In genomic region chr5:95940758-95941682, GRCh38 we compare ENCODE assay signal across 15 cellular contexts. TPM values are rescaled to one million over a fixed set of nuclear protein-coding genes. Genes with fewer than 3 reads are reported as not detected.
A peak's percentile ranks its signal among the peaks of the same experiment; 100 is the strongest.
DNase-seq lines count a peak whose midpoint lies in the region; ATAC-seq, FAIRE-seq and TF ChIP-seq lines count a peak whose summit lies in the region.
"Had no signal": no experiment of that assay in that cellular context is flagged by ENCODE, and none has a peak within 500 bp of the region (broad histone marks: within the 10 kb centered on the region; RNA-seq: fewer than 3 reads in every experiment).

No MANE protein-coding gene starts in this region.

- H3K9me1 ChIP-seq in K562 (ENCODE audit: control insufficient read depth, insufficient read depth, low read length): no peaks in the 10 kb centered on the region

- H3K27me3 ChIP-seq in HUES6 (ENCODE audit: control insufficient read depth, insufficient read depth, low read length) (no peaks in the 10 kb centered on the region), K562 (ENCODE audit: control insufficient read depth in 2 of 2, insufficient read depth in 2 of 2, low read length in 2 of 2) (no peaks in the 10 kb centered on the region)

- H3K4me2 ChIP-seq in K562 (ENCODE audit: insufficient read depth, low read length): no peak overlapping the region

- H3K36me3 ChIP-seq in HUES6 (ENCODE audit: control insufficient read depth, insufficient read depth, low read length): no peaks in the 10 kb centered on the region
- no peaks in the 10 kb centered on the region for H3K36me3 ChIP-seq in K562 (ENCODE audit: control insufficient read depth, insufficient read depth, low read length)

- H3K9ac ChIP-seq in HUES6 (ENCODE audit: low read length) (no peak overlapping the region), K562 (ENCODE audit: insufficient read depth in 1 of 2, low read depth in 2 of 2, low read length in 2 of 2) (no peak overlapping the region)

- ATAC-seq in K562 (peak; percentile 65), sciatic nerve (peak; percentile 68), GM19395 (IDR thresholded peaks at IDR 0.05; ENCODE audit: unreplicated experiment) (no peak), HG02840 (IDR thresholded peaks at IDR 0.05; ENCODE audit: low FRiP score, unreplicated experiment) (no peak)
- ATAC-seq: esophagus mucosa had no signal

- H3K9me3 ChIP-seq in HUES6 (ENCODE audit: control insufficient read depth, insufficient read depth, low read depth, low read length) (no peaks in the 10 kb centered on the region), K562 (replicated peaks; ENCODE audit: control insufficient read depth, insufficient read depth, low read depth, low read length) (no peaks in the 10 kb centered on the region)

- 17% methylated on average over 3 of the region's 3 CpGs for WGBS in K562 (ENCODE audit: insufficient coverage, low coverage, missing lambda C conversion rate)

- no peak for TF ChIP-seq EP300 in K562 (IDR thresholded peaks at IDR 0.05; ENCODE audit: low read length)

- H4K20me1 ChIP-seq in K562 (replicated peaks; ENCODE audit: control insufficient read depth, insufficient read depth, low read length): 0 out of 2 replicates have a peak, but pooled peaks cover 2% of the 10 kb centered on the region

- no peak for TF ChIP-seq CTCF in K562 (IDR thresholded peaks at IDR 0.05 in 2 of 3, conservative IDR thresholded peaks at IDR 0.05 in 1 of 3; ENCODE audit: insufficient read depth in 2 of 3, low read depth in 1 of 3, low read length in 3 of 3)

- intact Hi-C loops in K562 (cut with micrococcal nuclease) (no loop called here), sciatic nerve (cut with DNase I) (no loop called here)

- H3K4me3 ChIP-seq in HUES6 (ENCODE audit: low read depth, low read length) (peak overlapping the region; percentile 9), K562 (no peak overlapping the region)

- DNase-seq in K562 (ENCODE audit: extremely low read depth in 1 of 4, low spot score in 3 of 4) (peak in 2 of 4 experiments; percentile 49 to 56), inferior parietal cortex (ENCODE audit: extremely low spot score) (peak; percentile 65), sciatic nerve (ENCODE audit: low spot score) (no peak), NCI-H1417 treated with DMSO at 0.1 percent for 48 hours (lab: John Stamatoyannopoulos, UW) (no peak), T-helper 2 cell (no peak)
- DNase-seq: NK-92 treated with Interleukin-12 subunit alpha and Interleukin-12 subunit beta, amount 100 ng/mL, for 24 hours; right cardiac atrium; SIG-M5; stimulated activated naive CD4-positive, alpha-beta T cell treated with Interleukin-2 at 50 U/mL for 16 hours had no signal

- CTCF ChIA-PET in K562 (lab: Yijun Ruan, JAX; ENCODE audit: low intra/inter-chr PET ratio): no interaction called here

- H3K4me1 ChIP-seq in HUES6 (ENCODE audit: control insufficient read depth, insufficient read depth, low read length) (peaks cover 20% of the 10 kb centered on the region), K562 (replicated peaks in 1 of 2; ENCODE audit: control insufficient read depth in 2 of 2, insufficient read depth in 2 of 2, low read length in 2 of 2) (peaks cover 9 to 63% of the 10 kb centered on the region in 2 experiments)

- H2AFZ ChIP-seq in K562 (ENCODE audit: low read depth, low read length): no peak overlapping the region

- FAIRE-seq in K562 (lab: Jason Lieb, UNC): peak; percentile 6
- FAIRE-seq: G401.6, TTC549 had no signal

- POLR2A ChIA-PET in K562 (lab: Yijun Ruan, JAX): interaction anchor here (0.8 to 1.8 kb wide), 8 partner anchors 10 to 178 kb away, joined by 3 to 7 read pairs (median 4); no protein-coding TSS in a partner anchor

- TF ChIP-seq RAD21 in K562 (CRISPR knock-in tag; conservative IDR thresholded peaks at IDR 0.05 in 1 of 2, IDR thresholded peaks at IDR 0.05 in 1 of 2): no peak

- no peak for TF ChIP-seq POLR2A in K562 (conservative IDR thresholded peaks at IDR 0.05)

- peaks cover 59% of the 10 kb centered on the region for H3K79me2 ChIP-seq in K562 (ENCODE audit: control insufficient read depth, insufficient read depth, low read length)

- in situ Hi-C loops in K562 (cut with MboI): no loop called here

- H3K27ac ChIP-seq in HUES6 (ENCODE audit: low read depth, low read length): peak overlapping the region; percentile 56
- no peak overlapping the region; the same call in 2 of the 3 replicates for H3K27ac ChIP-seq in K562 (ENCODE audit: extremely low read depth, low read depth, low read length)

- no TSS peak for BruUV-seq in K562 (replicated peaks; lab: Mats Ljungman, UMichigan)

TF ChIP-seq in K562, 482 proteins besides CTCF, POLR2A, EP300 and RAD21 (continues in another document):
- TF ChIP-seq ZNF408 (CRISPR knock-in tag; IDR thresholded peaks at IDR 0.05; ENCODE audit: low read depth): no peak
- TF ChIP-seq C11orf30 (IDR thresholded peaks at IDR 0.05; ENCODE audit: low read depth): peak; percentile 68
- TF ChIP-seq, protein P1, sequence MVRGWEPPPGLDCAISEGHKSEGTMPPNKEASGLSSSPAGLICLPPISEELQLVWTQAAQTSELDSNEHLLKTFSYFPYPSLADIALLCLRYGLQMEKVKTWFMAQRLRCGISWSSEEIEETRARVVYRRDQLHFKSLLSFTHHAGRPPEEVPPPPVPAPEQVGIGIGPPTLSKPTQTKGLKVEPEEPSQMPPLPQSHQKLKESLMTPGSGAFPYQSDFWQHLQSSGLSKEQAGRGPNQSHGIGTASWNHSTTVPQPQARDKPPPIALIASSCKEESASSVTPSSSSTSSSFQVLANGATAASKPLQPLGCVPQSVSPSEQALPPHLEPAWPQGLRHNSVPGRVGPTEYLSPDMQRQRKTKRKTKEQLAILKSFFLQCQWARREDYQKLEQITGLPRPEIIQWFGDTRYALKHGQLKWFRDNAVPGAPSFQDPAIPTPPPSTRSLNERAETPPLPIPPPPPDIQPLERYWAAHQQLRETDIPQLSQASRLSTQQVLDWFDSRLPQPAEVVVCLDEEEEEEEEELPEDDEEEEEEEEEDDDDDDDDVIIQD (CRISPR knock-in tag; IDR thresholded peaks at IDR 0.05): no peak
- TF ChIP-seq NR1H2 (CRISPR knock-in tag; IDR thresholded peaks at IDR 0.05): no peak
- no peak for TF ChIP-seq U2AF2 (optimal IDR thresholded peaks at IDR 0.05; ENCODE audit: low read depth, low read length)
- TF ChIP-seq, protein P2, sequence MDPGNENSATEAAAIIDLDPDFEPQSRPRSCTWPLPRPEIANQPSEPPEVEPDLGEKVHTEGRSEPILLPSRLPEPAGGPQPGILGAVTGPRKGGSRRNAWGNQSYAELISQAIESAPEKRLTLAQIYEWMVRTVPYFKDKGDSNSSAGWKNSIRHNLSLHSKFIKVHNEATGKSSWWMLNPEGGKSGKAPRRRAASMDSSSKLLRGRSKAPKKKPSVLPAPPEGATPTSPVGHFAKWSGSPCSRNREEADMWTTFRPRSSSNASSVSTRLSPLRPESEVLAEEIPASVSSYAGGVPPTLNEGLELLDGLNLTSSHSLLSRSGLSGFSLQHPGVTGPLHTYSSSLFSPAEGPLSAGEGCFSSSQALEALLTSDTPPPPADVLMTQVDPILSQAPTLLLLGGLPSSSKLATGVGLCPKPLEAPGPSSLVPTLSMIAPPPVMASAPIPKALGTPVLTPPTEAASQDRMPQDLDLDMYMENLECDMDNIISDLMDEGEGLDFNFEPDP (CRISPR knock-in tag; IDR thresholded peaks at IDR 0.05): no peak
- no peak for TF ChIP-seq RBM25 (IDR thresholded peaks at IDR 0.05; ENCODE audit: low read depth, low read length, severe bottlenecking)
- TF ChIP-seq DIDO1 (tag; IDR thresholded peaks at IDR 0.05; ENCODE audit: low read depth): no peak
- TF ChIP-seq PHB (CRISPR knock-in tag; IDR thresholded peaks at IDR 0.05): no peak
- TF ChIP-seq HMG20A (CRISPR knock-in tag; conservative IDR thresholded peaks at IDR 0.05): no peak

RNA-seq across cellular contexts. Expression of gene ELL2, which starts 20.6 kb away (rescaled TPM):
- total RNA-seq in K562 (2011; cell fraction: chromatin; rRNA removed; ENCODE audit: low replicate concordance): 31.2 and 65.3 TPM in 2 replicates
- total RNA-seq in K562 (2011; cell fraction: nucleolus; rRNA removed): 11.2 and 15.0 TPM in 2 replicates
- 29.9 and 45.8 TPM in 2 replicates for total RNA-seq in K562 (2011; cell fraction: nucleoplasm; rRNA removed)
- total RNA-seq in K562 (2014; rRNA removed) (14.0 and 18.3 TPM in 2 replicates), K562 (2014; rRNA removed; fragmentation: Illumina TruSeq; extraction: Trizol) (14.7 and 17.1 TPM in 2 replicates), K562 (2015; rRNA removed; fragmentation: Illumina TruSeq; extraction: Trizol) (10.1 and 12.5 TPM in 2 replicates), K562 (2021) (16.2 and 23.1 TPM in 2 replicates), sciatic nerve (50.4 TPM)
- polyA plus RNA-seq in K562 (2011; rRNA removed) (11.1 and 16.3 TPM in 2 replicates), K562 (2014; fragmentation: Illumina TruSeq; extraction: Trizol) (11.4 and 14.5 TPM in 2 replicates), K562 (2014; fragmentation: Nextera tagmentation; extraction: Ambion mirVana) (1 to 10 TPM; 4.3 to 6.8 TPM), K562 (2014; rRNA removed) (9.0 and 14.6 TPM in 2 replicates)
- polyA plus RNA-seq in K562 (2011; cell fraction: cytosol; rRNA removed): 4.0 and 4.7 TPM in 2 replicates
- 13.8 and 14.7 TPM in 2 replicates for polyA plus RNA-seq in K562 (2011; cell fraction: nucleus; rRNA removed)
- 8.3 and 11.9 TPM in 2 replicates for polyA plus RNA-seq in K562 (2012)
- 21.9 and 28.0 TPM in 2 replicates for polyA minus RNA-seq in K562 (2011; rRNA and poly(A)+ RNA removed)
- 4.8 and 11.7 TPM in 2 replicates for polyA minus RNA-seq in K562 (2011; cell fraction: cytosol; rRNA and poly(A)+ RNA removed)
- polyA minus RNA-seq in K562 (2011; cell fraction: nucleus; rRNA and poly(A)+ RNA removed): 21.4 and 33.0 TPM in 2 replicates

Comparison
In these comparisons a context has a peak if more than half of its experiments do, and no peak if none do; other contexts are left out.
1. ATAC-seq: peak in K562 (single experiment) and sciatic nerve (single experiment); none in GM19395 (single experiment) and HG02840 (single experiment).